26 cellular contexts compared by ENCODE assay signal in genomic region chr10:30579554-30579953, GRCh38. TPM values are rescaled to one million over a fixed set of nuclear protein-coding genes. Genes with fewer than 3 reads are reported as not detected.
"Had no signal": no experiment of that assay in that cellular context is flagged by ENCODE, and none has a peak within 500 bp of the region (broad histone marks: within the 10 kb centered on the region; RNA-seq: fewer than 3 reads in every experiment).

No MANE protein-coding gene starts in this region.

- DNase-seq: activated B cell treated with CpG ODN at 0.5 μM for 24 hours; activated CD4-positive, alpha-beta memory T cell treated with anti-CD3 and anti-CD28 coated beads for 36 hours; activated CD4-positive, alpha-beta T cell treated with anti-CD3 and anti-CD28 coated beads for 4 hours; activated naive CD4-positive, alpha-beta T cell; activated naive CD8-positive, alpha-beta T cell treated with anti-CD3 and anti-CD28 coated beads for 36 hours; activated T-cell treated with anti-CD3 and anti-CD28 coated beads for 4 hours; amygdala; dermis blood vessel endothelial cell; effector memory CD4-positive, alpha-beta T cell; esophagus squamous epithelium; hypothalamus; left ventricle myocardium superior; mucosa of descending colon; naive B cell; psoas muscle; right lobe of liver; spleen; stimulated activated CD4-positive, alpha-beta T cell treated with anti-CD3 and anti-CD28 coated beads, Interleukin-4, amount 100 ng/mL, for 4 hours had no signal

- H3K27me3 Mint-ChIP-seq: activated B cell treated with CpG ODN at 0.5 μM for 24 hours, naive B cell had no signal

- H3K9me3 Mint-ChIP-seq: activated B cell treated with CpG ODN at 0.5 μM for 24 hours; activated CD4-positive, alpha-beta memory T cell treated with anti-CD3 and anti-CD28 coated beads for 36 hours; activated naive CD8-positive, alpha-beta T cell treated with anti-CD3 and anti-CD28 coated beads for 36 hours; naive B cell; stimulated activated memory B cell treated with anti-CD40 and anti-IgM and Interleukin-4, amounts not matched to agents 10 μg/mL and 1 μg/mL and 100 μg/mL, for 72 hours had no signal

- H3K36me3 Mint-ChIP-seq: activated CD4-positive, alpha-beta memory T cell treated with anti-CD3 and anti-CD28 coated beads for 36 hours; activated naive CD8-positive, alpha-beta T cell treated with anti-CD3 and anti-CD28 coated beads for 36 hours; stimulated activated memory B cell treated with anti-CD40 and anti-IgM and Interleukin-4, amounts not matched to agents 10 μg/mL and 1 μg/mL and 100 μg/mL, for 72 hours had no signal

- H3K27me3 ChIP-seq: right lobe of liver, spleen had no signal

- H3K36me3 ChIP-seq: esophagus squamous epithelium, right lobe of liver, spleen, thoracic aorta had no signal

- H3K4me3 Mint-ChIP-seq: activated B cell treated with CpG ODN at 0.5 μM for 24 hours; activated CD4-positive, alpha-beta memory T cell treated with anti-CD3 and anti-CD28 coated beads for 36 hours; activated naive CD8-positive, alpha-beta T cell treated with anti-CD3 and anti-CD28 coated beads for 36 hours; naive B cell; stimulated activated memory B cell treated with anti-CD40 and anti-IgM and Interleukin-4, amounts not matched to agents 10 μg/mL and 1 μg/mL and 100 μg/mL, for 72 hours had no signal

- H3K27ac ChIP-seq: esophagus squamous epithelium, psoas muscle, right lobe of liver, spleen, thoracic aorta had no signal

- ATAC-seq: left ventricle myocardium superior; mucosa of descending colon; psoas muscle; stimulated activated memory B cell treated with anti-CD40 and anti-IgM and Interleukin-4, amounts not matched to agents 10 μg/mL and 1 μg/mL and 100 μg/mL, for 72 hours had no signal

- H3K9me3 ChIP-seq: esophagus squamous epithelium, mucosa of descending colon, psoas muscle, right lobe of liver, spleen, thoracic aorta had no signal

- H3K4me3 ChIP-seq: esophagus squamous epithelium, mucosa of descending colon, psoas muscle, right lobe of liver, spleen, thoracic aorta had no signal

RNA-seq across cellular contexts. Expression of gene LYZL2, which starts 50.0 kb away (rescaled TPM):
- total RNA-seq: activated B cell treated with CpG ODN at 0.5 μM for 24 hours; activated CD4-positive, alpha-beta memory T cell treated with anti-CD3 and anti-CD28 coated beads for 36 hours; activated naive CD8-positive, alpha-beta T cell treated with anti-CD3 and anti-CD28 coated beads for 36 hours; cardiac septum; dermis blood vessel endothelial cell; endothelial cell of umbilical vein; esophagus squamous epithelium; left ventricle myocardium superior; mucosa of descending colon; osteocyte; psoas muscle; right lobe of liver; spleen; T-helper 2 cell treated with Interferon-gamma antibody and Interleukin-4, amounts not matched to agents 100 ng/mL and 5 ng/mL, for 36 hours; thoracic aorta; ureter had no signal
- polyA plus RNA-seq: endothelial cell of umbilical vein, keratinocyte, psoas muscle, spleen had no signal
